In the genomic region with DNA sequence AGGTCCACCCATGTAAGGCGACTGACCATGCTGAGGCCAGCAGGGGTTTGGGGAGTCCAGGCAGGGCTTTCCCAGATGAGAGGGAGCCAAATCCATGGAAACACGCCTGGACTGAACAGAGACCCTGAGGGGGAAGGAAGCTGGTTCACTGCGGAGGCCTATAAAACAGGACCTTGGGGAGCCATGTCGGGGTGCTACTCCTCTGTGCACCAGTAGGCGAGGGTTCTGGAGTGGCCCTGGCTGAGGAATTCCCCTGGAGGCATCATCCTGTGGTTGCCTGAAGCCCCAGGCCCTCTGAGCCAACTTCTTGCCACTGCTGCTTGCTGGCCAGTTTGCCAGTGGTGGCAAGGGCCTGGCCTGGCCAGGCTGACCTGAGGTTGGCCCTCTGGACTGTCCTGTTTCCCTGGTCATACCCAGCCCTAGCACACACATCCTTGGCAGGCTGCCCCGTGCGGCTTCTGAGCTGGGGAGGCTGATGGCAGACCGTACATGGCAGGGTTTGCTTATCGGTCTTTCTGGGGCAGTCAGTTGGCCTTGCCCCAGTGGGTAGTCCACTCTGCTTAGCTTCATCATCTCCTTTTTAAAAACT, we compare ENCODE assay signal across 1 cellular context.
TF ChIP-seq lines count a peak whose summit lies in the region.

No MANE protein-coding gene starts in this region.

TF ChIP-seq in H1, 55 proteins besides CTCF, POLR2A, EP300 and RAD21:
- TF ChIP-seq RNF2 (IDR thresholded peaks at IDR 0.05; ENCODE audit: borderline replicate concordance, low read depth, low read length, missing control alignments, poor library complexity, severe bottlenecking) (no peak), TCF12 (IDR thresholded peaks at IDR 0.05; ENCODE audit: low read depth, low read length) (no peak), SIRT6 (IDR thresholded peaks at IDR 0.05; ENCODE audit: low read length) (no peak), CREB1 (IDR thresholded peaks at IDR 0.05) (no peak), USF2 (IDR thresholded peaks at IDR 0.05; ENCODE audit: low read length) (no peak), CTBP2 (IDR thresholded peaks at IDR 0.05; ENCODE audit: borderline replicate concordance, insufficient read depth, insufficient read length, low read length) (no peak), HDAC2 (IDR thresholded peaks at IDR 0.05; ENCODE audit: borderline replicate concordance in 1 of 2, low read depth in 2 of 2, low read length in 2 of 2) (no peak), RXRA (IDR thresholded peaks at IDR 0.05; ENCODE audit: insufficient read depth, low read depth, low read length) (no peak), SP2 (IDR thresholded peaks at IDR 0.05; ENCODE audit: low read length) (no peak), SIX5 (IDR thresholded peaks at IDR 0.05; ENCODE audit: low read depth, low read length) (no peak)
- TF ChIP-seq, protein P1, sequence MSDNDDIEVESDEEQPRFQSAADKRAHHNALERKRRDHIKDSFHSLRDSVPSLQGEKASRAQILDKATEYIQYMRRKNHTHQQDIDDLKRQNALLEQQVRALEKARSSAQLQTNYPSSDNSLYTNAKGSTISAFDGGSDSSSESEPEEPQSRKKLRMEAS (IDR thresholded peaks at IDR 0.05), result no peak
